ENCODE assay signal across 3 cellular contexts in the genomic region with DNA sequence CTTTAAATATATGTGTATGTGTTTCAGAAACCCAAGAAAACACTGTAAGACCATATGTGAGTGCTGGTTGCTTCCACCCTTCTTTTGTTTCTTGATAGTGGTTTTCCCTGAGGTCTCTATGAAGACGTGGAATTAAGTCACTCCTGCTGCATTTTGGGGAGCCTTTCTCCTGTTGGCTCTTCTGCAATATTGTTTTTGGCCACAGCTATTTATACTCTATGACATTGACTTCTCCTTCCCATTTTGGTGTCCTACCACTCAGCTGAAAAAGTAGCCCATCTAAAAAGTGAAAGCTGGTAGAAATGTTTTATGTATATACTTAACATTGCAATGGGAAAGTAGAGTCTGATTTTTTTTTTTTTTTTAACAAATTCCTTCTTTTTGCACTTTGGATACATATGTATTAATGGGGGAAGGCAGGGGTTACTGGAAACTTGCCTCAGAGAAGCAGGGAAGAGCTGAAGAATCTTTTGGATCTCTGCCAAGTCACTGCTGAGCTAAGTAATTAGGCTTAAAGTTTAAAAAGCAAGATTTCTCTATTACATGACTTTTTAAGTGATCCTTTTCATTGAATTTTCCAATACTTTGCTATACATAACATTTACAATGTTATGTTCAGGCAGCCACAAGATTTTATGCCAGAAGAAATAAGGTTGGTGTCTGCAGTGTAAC.
TF ChIP-seq lines count a peak whose summit lies in the region.

No MANE protein-coding gene starts in this region.

TF ChIP-seq in SK-N-SH, 30 proteins besides CTCF, POLR2A, EP300 and RAD21:
- peak; percentile 49; the same call in 1 of the 2 replicates for TF ChIP-seq NFIC (IDR thresholded peaks at IDR 0.05; ENCODE audit: borderline replicate concordance)
- TF ChIP-seq FOSL2 (IDR thresholded peaks at IDR 0.05; ENCODE audit: borderline replicate concordance, low read depth) = no peak

TF ChIP-seq in SK-N-SH treated with all-trans-retinoic acid at 6 μM for 48 hours, 23 proteins besides CTCF, POLR2A, EP300 and RAD21:
- TF ChIP-seq ZNF565 (CRISPR knock-in tag; conservative IDR thresholded peaks at IDR 0.05; ENCODE audit: low read depth) (no peak), CSDC2 (CRISPR knock-in tag; IDR thresholded peaks at IDR 0.05) (no peak), ZC3H10 (CRISPR knock-in tag; IDR thresholded peaks at IDR 0.05) (no peak), PPARA (CRISPR knock-in tag; IDR thresholded peaks at IDR 0.05; ENCODE audit: borderline replicate concordance) (no peak), SNAI2 (CRISPR knock-in tag; IDR thresholded peaks at IDR 0.05) (no peak)
- TF ChIP-seq, protein P1, sequence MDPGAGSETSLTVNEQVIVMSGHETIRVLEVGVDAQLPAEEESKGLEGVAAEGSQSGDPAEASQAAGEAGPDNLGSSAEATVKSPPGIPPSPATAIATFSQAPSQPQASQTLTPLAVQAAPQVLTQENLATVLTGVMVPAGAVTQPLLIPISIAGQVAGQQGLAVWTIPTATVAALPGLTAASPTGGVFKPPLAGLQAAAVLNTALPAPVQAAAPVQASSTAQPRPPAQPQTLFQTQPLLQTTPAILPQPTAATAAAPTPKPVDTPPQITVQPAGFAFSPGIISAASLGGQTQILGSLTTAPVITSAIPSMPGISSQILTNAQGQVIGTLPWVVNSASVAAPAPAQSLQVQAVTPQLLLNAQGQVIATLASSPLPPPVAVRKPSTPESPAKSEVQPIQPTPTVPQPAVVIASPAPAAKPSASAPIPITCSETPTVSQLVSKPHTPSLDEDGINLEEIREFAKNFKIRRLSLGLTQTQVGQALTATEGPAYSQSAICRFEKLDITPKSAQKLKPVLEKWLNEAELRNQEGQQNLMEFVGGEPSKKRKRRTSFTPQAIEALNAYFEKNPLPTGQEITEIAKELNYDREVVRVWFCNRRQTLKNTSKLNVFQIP (CRISPR knock-in tag; IDR thresholded peaks at IDR 0.05; ENCODE audit: borderline replicate concordance, low read depth) = no peak

TF ChIP-seq in endothelial cell of umbilical vein, 7 proteins besides CTCF, POLR2A, EP300 and RAD21:
- TF ChIP-seq POLR2AphosphoS5 (IDR thresholded peaks at IDR 0.05; ENCODE audit: insufficient read depth, low read depth, low read length) = no peak
- no peak for TF ChIP-seq GATA2 (IDR thresholded peaks at IDR 0.05; ENCODE audit: insufficient read depth, insufficient read length, low read depth, low read length)
- TF ChIP-seq, protein P2, sequence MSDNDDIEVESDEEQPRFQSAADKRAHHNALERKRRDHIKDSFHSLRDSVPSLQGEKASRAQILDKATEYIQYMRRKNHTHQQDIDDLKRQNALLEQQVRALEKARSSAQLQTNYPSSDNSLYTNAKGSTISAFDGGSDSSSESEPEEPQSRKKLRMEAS (IDR thresholded peaks at IDR 0.05; ENCODE audit: insufficient read depth, insufficient read length) = no peak
- TF ChIP-seq JUN (IDR thresholded peaks at IDR 0.05; ENCODE audit: borderline replicate concordance, insufficient read depth, insufficient read length, low read depth) = no peak
- no peak for TF ChIP-seq EZH2 (IDR thresholded peaks at IDR 0.05; ENCODE audit: borderline replicate concordance, low read depth, low read length, severe bottlenecking)
- TF ChIP-seq MYC (IDR thresholded peaks at IDR 0.05; ENCODE audit: low read depth, low read length) = no peak
- TF ChIP-seq FOS (IDR thresholded peaks at IDR 0.05; ENCODE audit: borderline replicate concordance, insufficient read depth, low read length) = no peak
